In the genomic region with DNA sequence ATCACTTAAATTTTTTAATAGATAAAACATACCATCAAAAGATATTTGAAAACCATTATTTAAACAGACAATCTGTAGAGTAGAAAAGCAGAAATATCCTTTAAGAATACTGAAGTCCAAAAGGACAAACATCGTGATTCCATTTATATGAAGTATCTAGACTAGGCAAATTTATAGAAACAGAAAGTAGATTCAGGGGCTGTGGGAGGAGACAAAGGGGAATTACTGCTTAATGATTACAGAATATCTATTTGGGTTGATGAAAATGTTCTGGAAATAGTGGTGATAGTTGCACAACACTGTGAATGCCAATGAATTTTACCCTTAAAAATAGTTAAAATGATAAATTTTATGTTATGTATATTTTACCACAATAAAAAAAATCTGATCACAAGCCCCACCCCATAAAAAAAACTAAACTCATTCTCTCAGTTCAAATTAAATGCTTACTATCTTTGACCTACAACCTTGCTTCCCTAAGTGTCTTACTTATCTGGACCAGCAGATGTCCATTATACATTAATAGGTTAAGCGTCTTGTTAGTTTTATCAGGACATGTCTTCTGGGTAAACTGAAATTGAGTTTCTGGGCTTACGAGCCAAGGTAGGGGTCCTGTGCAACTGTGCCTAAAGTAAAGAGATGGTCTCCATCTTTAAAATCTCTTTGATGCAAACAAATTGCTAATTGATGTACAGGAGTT, we compare ENCODE assay signal across 17 cellular contexts.
DNase-seq lines count a peak whose midpoint lies in the region; ATAC-seq, FAIRE-seq and TF ChIP-seq lines count a peak whose summit lies in the region.
"Had no signal": no experiment of that assay in that cellular context is flagged by ENCODE, and none has a peak within 500 bp of the region (broad histone marks: within the 10 kb centered on the region; RNA-seq: fewer than 3 reads in every experiment).

No MANE protein-coding gene starts in this region.

- TF ChIP-seq POLR2A in GM12892 (IDR thresholded peaks at IDR 0.05; ENCODE audit: low read depth, low read length) = no peak

- FAIRE-seq in GM12892 (lab: Jason Lieb, UNC) = peak; percentile 40
- FAIRE-seq: RCC 7860 had no signal

- no peak for ATAC-seq in central memory CD8-positive, alpha-beta T cell (replicated peaks; ENCODE audit: extremely low read depth, poor library complexity, severe bottlenecking)
- ATAC-seq in stimulated activated memory B cell treated with anti-CD40 and anti-IgM and Interleukin-4, amounts not matched to agents 10 μg/mL and 1 μg/mL and 100 μg/mL, for 72 hours = no peak
- no peak for ATAC-seq in HG02981 (IDR thresholded peaks at IDR 0.05; ENCODE audit: unreplicated experiment)
- ATAC-seq: HCT116 had no signal

- H3K4me3 Mint-ChIP-seq in central memory CD8-positive, alpha-beta T cell = no peak overlapping the region
- H3K4me3 Mint-ChIP-seq in stimulated activated memory B cell treated with anti-CD40 and anti-IgM and Interleukin-4, amounts not matched to agents 10 μg/mL and 1 μg/mL and 100 μg/mL, for 72 hours = no peak overlapping the region

- H3K9me3 Mint-ChIP-seq in central memory CD8-positive, alpha-beta T cell = no peaks in the 10 kb centered on the region
- H3K9me3 Mint-ChIP-seq in stimulated activated memory B cell treated with anti-CD40 and anti-IgM and Interleukin-4, amounts not matched to agents 10 μg/mL and 1 μg/mL and 100 μg/mL, for 72 hours = peaks cover 9% of the 10 kb centered on the region

- H3K4me1 Mint-ChIP-seq in central memory CD8-positive, alpha-beta T cell = peaks cover 20% of the 10 kb centered on the region
- peaks cover 63% of the 10 kb centered on the region for H3K4me1 Mint-ChIP-seq in stimulated activated memory B cell treated with anti-CD40 and anti-IgM and Interleukin-4, amounts not matched to agents 10 μg/mL and 1 μg/mL and 100 μg/mL, for 72 hours

- no peaks in the 10 kb centered on the region for H3K27me3 Mint-ChIP-seq in central memory CD8-positive, alpha-beta T cell
- no peaks in the 10 kb centered on the region for H3K27me3 Mint-ChIP-seq in stimulated activated memory B cell treated with anti-CD40 and anti-IgM and Interleukin-4, amounts not matched to agents 10 μg/mL and 1 μg/mL and 100 μg/mL, for 72 hours

- peak overlapping the region; percentile 6 for H3K27ac Mint-ChIP-seq in central memory CD8-positive, alpha-beta T cell (ENCODE audit: low read depth)
- peak overlapping the region; percentile 84 for H3K27ac Mint-ChIP-seq in stimulated activated memory B cell treated with anti-CD40 and anti-IgM and Interleukin-4, amounts not matched to agents 10 μg/mL and 1 μg/mL and 100 μg/mL, for 72 hours

- DNase-seq in GM12892 (ENCODE audit: insufficient read length) (no peak), SK-N-DZ (ENCODE audit: low spot score) (peak; percentile 14), NCI-H446 treated with DMSO at 0.1 percent for 48 hours (lab: John Stamatoyannopoulos, UW) (no peak)
- no peak for DNase-seq in central memory CD8-positive, alpha-beta T cell (ENCODE audit: low spot score in 2 of 2)
- DNase-seq in activated effector memory CD4-positive, alpha-beta T cell treated with anti-CD3 and anti-CD28 coated beads, Interleukin-2, amount 50 U/mL, for 16 hours = no peak
- DNase-seq: EL, MM.1S, NCI-H1105, NCI-H187 treated with DMSO at 0.1 percent for 48 hours, NCI-H2171 treated with DMSO at 0.1 percent for 48 hours, NCI-H510A, NCI-H82, SHP77 treated with DMSO at 0.1 percent for 48 hours had no signal

- H3K36me3 Mint-ChIP-seq in central memory CD8-positive, alpha-beta T cell (ENCODE audit: insufficient read depth) = peaks cover 5% of the 10 kb centered on the region
- H3K36me3 Mint-ChIP-seq in stimulated activated memory B cell treated with anti-CD40 and anti-IgM and Interleukin-4, amounts not matched to agents 10 μg/mL and 1 μg/mL and 100 μg/mL, for 72 hours = peaks cover 40% of the 10 kb centered on the region
